ENCODE assay signal across 13 cellular contexts in the genomic region with DNA sequence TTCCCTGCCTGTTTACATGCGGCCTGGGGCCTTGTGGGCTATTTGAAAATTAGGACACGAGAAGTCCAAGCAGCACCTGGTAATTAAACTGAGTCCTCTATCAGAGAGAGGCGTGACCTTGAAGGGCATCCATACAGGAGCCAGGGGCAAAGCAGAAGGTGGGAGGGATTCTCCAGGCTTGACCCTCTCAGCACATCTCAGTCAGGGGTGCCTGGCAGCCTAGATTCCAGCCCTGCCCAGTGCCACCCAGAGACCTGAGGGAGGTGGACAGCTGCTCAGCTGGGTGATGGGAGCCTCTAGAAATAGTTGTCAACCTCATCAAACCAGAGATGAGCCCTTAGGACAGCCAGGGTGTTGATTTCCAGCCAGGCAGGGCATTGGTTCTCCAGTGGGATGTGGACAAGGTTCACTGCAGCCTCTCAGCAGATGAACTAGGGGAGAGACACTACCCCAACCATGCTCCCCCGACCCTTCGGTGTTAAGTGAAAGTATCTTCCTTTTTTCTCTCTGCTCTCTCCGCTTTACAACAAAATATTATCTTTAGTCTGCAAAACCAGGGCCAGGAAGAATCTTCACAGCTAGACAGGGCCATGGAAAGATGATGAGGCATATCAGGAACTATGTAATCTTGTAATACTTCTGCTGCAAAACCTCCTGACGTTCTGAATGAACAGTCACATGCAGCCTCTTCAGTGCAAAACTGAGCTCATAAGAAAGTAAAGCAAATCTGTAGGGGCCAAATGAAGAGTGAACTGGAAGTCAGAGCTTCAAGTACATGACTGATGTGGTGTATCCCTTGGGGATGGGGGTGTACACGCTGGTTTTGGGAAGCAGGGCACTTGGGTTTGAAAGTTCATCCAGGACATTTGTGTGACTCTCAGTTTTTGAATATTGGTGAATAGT. TPM values are rescaled to one million over a fixed set of nuclear protein-coding genes. Genes with fewer than 3 reads are reported as not detected.
DNase-seq lines count a peak whose midpoint lies in the region; ATAC-seq lines count a peak whose summit lies in the region.
"Had no signal": no experiment of that assay in that cellular context is flagged by ENCODE, and none has a peak within 500 bp of the region (broad histone marks: within the 10 kb centered on the region; RNA-seq: fewer than 3 reads in every experiment).

No MANE protein-coding gene starts in this region.

- peak overlapping the region; percentile 18 for H3K27ac ChIP-seq in stomach smooth muscle (ENCODE audit: low read length)
- H3K27ac ChIP-seq: KMS-11 had no signal

- ATAC-seq in activated CD8-positive, alpha-beta memory T cell treated with anti-CD3 and anti-CD28 coated beads, Interleukin-2, amount 10 ng/mL, durations not matched to agents 7 days and 5 days, result no peak

- peaks cover 41% of the 10 kb centered on the region for H3K36me3 Mint-ChIP-seq in activated naive CD4-positive, alpha-beta T cell treated with anti-CD3 and anti-CD28 coated beads, Interleukin-2, amount 10 ng/mL, durations not matched to agents 7 days and 5 days
- H3K36me3 Mint-ChIP-seq in activated CD8-positive, alpha-beta memory T cell treated with anti-CD3 and anti-CD28 coated beads, Interleukin-2, amount 10 ng/mL, durations not matched to agents 7 days and 5 days, result peaks cover 60% of the 10 kb centered on the region
- no peaks in the 10 kb centered on the region for H3K36me3 Mint-ChIP-seq in immature natural killer cell

- no peak overlapping the region for H3K9ac ChIP-seq in stomach smooth muscle (ENCODE audit: low read length in 2 of 2)
- H3K9ac ChIP-seq: KMS-11 had no signal

- H3K36me3 ChIP-seq in stomach smooth muscle (ENCODE audit: control insufficient read depth in 2 of 2, insufficient read depth in 2 of 2, low read length in 2 of 2), result no peaks in the 10 kb centered on the region

- no peaks in the 10 kb centered on the region for H3K9me3 Mint-ChIP-seq in activated naive CD4-positive, alpha-beta T cell treated with anti-CD3 and anti-CD28 coated beads, Interleukin-2, amount 10 ng/mL, durations not matched to agents 7 days and 5 days
- H3K9me3 Mint-ChIP-seq in activated CD8-positive, alpha-beta memory T cell treated with anti-CD3 and anti-CD28 coated beads, Interleukin-2, amount 10 ng/mL, durations not matched to agents 7 days and 5 days (ENCODE audit: low read depth), result no peaks in the 10 kb centered on the region
- H3K9me3 Mint-ChIP-seq in immature natural killer cell, result peaks cover 0 to 1% (median 0%) of the 10 kb centered on the region in 6 donors

- CTCF ChIA-PET in activated naive CD4-positive, alpha-beta T cell treated with anti-CD3 and anti-CD28 coated beads, Interleukin-2, amount 10 ng/mL, durations not matched to agents 7 days and 5 days (lab: Charles Lee), result interaction anchor here (0.9 to 1.4 kb wide), 5 partner anchors 12 to 397 kb away, joined by 3 to 5 read pairs (median 3); no protein-coding TSS in a partner anchor
- CTCF ChIA-PET in activated CD8-positive, alpha-beta memory T cell treated with anti-CD3 and anti-CD28 coated beads, Interleukin-2, amount 10 ng/mL, durations not matched to agents 7 days and 5 days (lab: Charles Lee), result interaction anchor here (0.9 to 9.8 kb wide), 8 partner anchors 10 to 396 kb away, joined by 3 to 122 read pairs (median 5); no protein-coding TSS in a partner anchor

- H3K4me1 Mint-ChIP-seq in activated naive CD4-positive, alpha-beta T cell treated with anti-CD3 and anti-CD28 coated beads, Interleukin-2, amount 10 ng/mL, durations not matched to agents 7 days and 5 days, result peaks cover 76% of the 10 kb centered on the region
- peaks cover 77% of the 10 kb centered on the region for H3K4me1 Mint-ChIP-seq in activated CD8-positive, alpha-beta memory T cell treated with anti-CD3 and anti-CD28 coated beads, Interleukin-2, amount 10 ng/mL, durations not matched to agents 7 days and 5 days
- H3K4me1 Mint-ChIP-seq in immature natural killer cell, result peaks cover 77 to 80% of the 10 kb centered on the region in 2 donors

- no peak overlapping the region for H3K4me3 ChIP-seq in stomach smooth muscle (ENCODE audit: low read length in 2 of 2)

- H3K27me3 Mint-ChIP-seq in activated naive CD4-positive, alpha-beta T cell treated with anti-CD3 and anti-CD28 coated beads, Interleukin-2, amount 10 ng/mL, durations not matched to agents 7 days and 5 days, result no peaks in the 10 kb centered on the region
- H3K27me3 Mint-ChIP-seq in activated CD8-positive, alpha-beta memory T cell treated with anti-CD3 and anti-CD28 coated beads, Interleukin-2, amount 10 ng/mL, durations not matched to agents 7 days and 5 days, result no peaks in the 10 kb centered on the region
- H3K27me3 Mint-ChIP-seq in immature natural killer cell (ENCODE audit: low read depth in 3 of 3), result peaks cover 14 to 25% (median 15%) of the 10 kb centered on the region in 3 donors

- peak overlapping the region; percentile 55 for H3K4me3 Mint-ChIP-seq in activated naive CD4-positive, alpha-beta T cell treated with anti-CD3 and anti-CD28 coated beads, Interleukin-2, amount 10 ng/mL, durations not matched to agents 7 days and 5 days
- peak overlapping the region; percentile 39 for H3K4me3 Mint-ChIP-seq in activated CD8-positive, alpha-beta memory T cell treated with anti-CD3 and anti-CD28 coated beads, Interleukin-2, amount 10 ng/mL, durations not matched to agents 7 days and 5 days
- H3K4me3 Mint-ChIP-seq in immature natural killer cell, result peak overlapping the region; percentile 57 to 77 (median 67)

- no peaks in the 10 kb centered on the region for H3K9me3 ChIP-seq in stomach smooth muscle (ENCODE audit: control insufficient read depth in 2 of 2, low read length in 2 of 2)

- H3K27me3 ChIP-seq in stomach smooth muscle (ENCODE audit: control insufficient read depth in 1 of 2, insufficient read depth in 2 of 2, low read length in 2 of 2), result no peaks in the 10 kb centered on the region

- H3K4me1 ChIP-seq in stomach smooth muscle (ENCODE audit: control insufficient read depth, insufficient read depth, low read length), result peaks cover 25% of the 10 kb centered on the region

- H3K27ac Mint-ChIP-seq in activated naive CD4-positive, alpha-beta T cell treated with anti-CD3 and anti-CD28 coated beads, Interleukin-2, amount 10 ng/mL, durations not matched to agents 7 days and 5 days, result peak overlapping the region; percentile 84
- H3K27ac Mint-ChIP-seq in activated CD8-positive, alpha-beta memory T cell treated with anti-CD3 and anti-CD28 coated beads, Interleukin-2, amount 10 ng/mL, durations not matched to agents 7 days and 5 days, result peak overlapping the region; percentile 85
- H3K27ac Mint-ChIP-seq in immature natural killer cell, result peak overlapping the region; percentile 90 to 98 (median 94)

- no peak for DNase-seq in activated naive CD4-positive, alpha-beta T cell treated with anti-CD3 and anti-CD28 coated beads, Interleukin-2, amount 10 ng/mL, durations not matched to agents 7 days and 5 days
- no peak for DNase-seq in activated naive CD4-positive, alpha-beta T cell treated with anti-CD3 and anti-CD28 coated beads, Interleukin-2, amount 50 U/mL, for 16 hours
- no peak for DNase-seq in activated CD8-positive, alpha-beta memory T cell treated with anti-CD3 and anti-CD28 coated beads, Interleukin-2, amount 10 ng/mL, durations not matched to agents 7 days and 5 days
- DNase-seq in immature natural killer cell, result no peak
- DNase-seq in NCI-H2196 (lab: John Stamatoyannopoulos, UW; ENCODE audit: unreplicated experiment), result no peak
- DNase-seq in GM19238 (ENCODE audit: insufficient read length, low spot score), result no peak
- no peak for DNase-seq in activated effector memory CD4-positive, alpha-beta T cell treated with Interleukin-2 at 50 U/mL for 16 hours
- DNase-seq: amygdala; NCI-H774; stimulated activated naive CD4-positive, alpha-beta T cell treated with Interleukin-2 at 50 U/mL for 16 hours; T-helper 9 cell had no signal

RNA-seq across cellular contexts. Expression of gene ATP5PO, which starts 35.9 kb away (rescaled TPM):
- 100 to 1,000 TPM; 186 to 205 TPM for total RNA-seq in activated CD8-positive, alpha-beta memory T cell treated with anti-CD3 and anti-CD28 coated beads, Interleukin-2, amount 10 ng/mL, durations not matched to agents 7 days and 5 days
- 100 to 1,000 TPM; 280 to 387 (median 352) TPM for polyA plus RNA-seq in immature natural killer cell
